In genomic region chr10:78269061-78269460, GRCh38 we compare ENCODE assay signal across 19 cellular contexts.
A peak's percentile ranks its signal among the peaks of the same experiment; 100 is the strongest.
DNase-seq lines count a peak whose midpoint lies in the region; ATAC-seq, FAIRE-seq and TF ChIP-seq lines count a peak whose summit lies in the region.
"Had no signal": no experiment of that assay in that cellular context is flagged by ENCODE, and none has a peak within 500 bp of the region (broad histone marks: within the 10 kb centered on the region; RNA-seq: fewer than 3 reads in every experiment).

No MANE protein-coding gene starts in this region.

- peaks cover 16% of the 10 kb centered on the region for H3K27me3 Mint-ChIP-seq in astrocyte (ENCODE audit: low read depth, unreplicated experiment)

- H4K20me1 ChIP-seq in astrocyte (ENCODE audit: insufficient read depth, low read length) = no peaks in the 10 kb centered on the region
- H4K20me1 ChIP-seq: BLaER1 treated with 17β-estradiol and CSF1 and Interleukin-3, amounts not matched to agents 10 nM and 100 nM had no signal

- FAIRE-seq in astrocyte (lab: Jason Lieb, UNC) (no peak), RCC 7860 (lab: Jason Lieb, UNC) (no peak)
- FAIRE-seq: G401.6, GM12891, GM19239, H1, HTR-8/SVneo had no signal

- H3K27ac Mint-ChIP-seq in astrocyte (ENCODE audit: unreplicated experiment) = peak overlapping the region; percentile 18
- H3K27ac Mint-ChIP-seq: B cell; CD8-positive, alpha-beta T cell; H9; IgD-negative memory B cell had no signal

- ATAC-seq in HG03457 (IDR thresholded peaks at IDR 0.05; ENCODE audit: unreplicated experiment) = no peak
- ATAC-seq: CD8-positive, alpha-beta T cell had no signal

- H3K9me3 Mint-ChIP-seq in astrocyte (ENCODE audit: unreplicated experiment) = peaks cover 16% of the 10 kb centered on the region
- H3K9me3 Mint-ChIP-seq: CD8-positive, alpha-beta T cell; IgD-negative memory B cell had no signal

- H3K79me2 ChIP-seq in astrocyte (ENCODE audit: insufficient read depth, low read length) = no peaks in the 10 kb centered on the region

- DNase-seq in NCI-H82 (lab: John Stamatoyannopoulos, UW) = peak; percentile 18
- no peak for DNase-seq in NCI-H82 treated with DMSO at 0.1 percent for 48 hours (lab: John Stamatoyannopoulos, UW; ENCODE audit: unreplicated experiment)
- DNase-seq in NCI-H146 treated with DMSO at 0.1 percent for 48 hours (lab: John Stamatoyannopoulos, UW; ENCODE audit: unreplicated experiment) = peak; percentile 14
- no peak for DNase-seq in astrocyte (ENCODE audit: low read depth)
- DNase-seq in stimulated activated CD8-positive, alpha-beta memory T cell treated with anti-CD3 and anti-CD28 coated beads, Interleukin-4, amount 100 ng/mL, for 48 hours = no peak
- no peak for DNase-seq in RCC 7860 (ENCODE audit: low spot score)
- DNase-seq: Calu3; CD8-positive, alpha-beta T cell; H9 had no signal

- no peak overlapping the region for H3K4me3 Mint-ChIP-seq in astrocyte (ENCODE audit: unreplicated experiment)
- H3K4me3 Mint-ChIP-seq: B cell; CD8-positive, alpha-beta T cell; H9; IgD-negative memory B cell had no signal

- no peak overlapping the region for H3K9ac ChIP-seq in astrocyte (ENCODE audit: low read length)
- H3K9ac ChIP-seq: BLaER1 treated with 17β-estradiol and CSF1 and Interleukin-3, amounts not matched to agents 10 nM and 100 nM had no signal

- H2AFZ ChIP-seq in astrocyte (ENCODE audit: low read depth, low read length) = no peak overlapping the region

- no peak for TF ChIP-seq CTCF in astrocyte (IDR thresholded peaks at IDR 0.05; ENCODE audit: insufficient read depth, low read depth, low read length)

- H3K36me3 Mint-ChIP-seq in astrocyte (ENCODE audit: low read depth, unreplicated experiment) = peaks cover 10% of the 10 kb centered on the region
- H3K36me3 Mint-ChIP-seq: CD8-positive, alpha-beta T cell had no signal

- H3K4me1 ChIP-seq in astrocyte (ENCODE audit: insufficient read depth, low read length) = peaks cover 9% of the 10 kb centered on the region
- H3K4me1 ChIP-seq: BLaER1 treated with 17β-estradiol and CSF1 and Interleukin-3, amounts not matched to agents 10 nM and 100 nM had no signal

- no peak overlapping the region for H3K4me2 ChIP-seq in astrocyte (ENCODE audit: low read length)
- H3K4me2 ChIP-seq: BLaER1 treated with 17β-estradiol and CSF1 and Interleukin-3, amounts not matched to agents 10 nM and 100 nM had no signal

- peaks cover 6% of the 10 kb centered on the region for H3K9me3 ChIP-seq in astrocyte (ENCODE audit: insufficient read depth, low read depth, low read length)

- H3K27ac ChIP-seq in astrocyte (ENCODE audit: low read depth, low read length) = no peak overlapping the region
- H3K27ac ChIP-seq: BLaER1 treated with 17β-estradiol and CSF1 and Interleukin-3, amounts not matched to agents 10 nM and 100 nM; HL-60 had no signal

- peaks cover 13% of the 10 kb centered on the region for H3K4me1 Mint-ChIP-seq in astrocyte (ENCODE audit: low read depth, unreplicated experiment)
- H3K4me1 Mint-ChIP-seq: B cell, H9, IgD-negative memory B cell had no signal

- no peak overlapping the region for H3K4me3 ChIP-seq in astrocyte (ENCODE audit: insufficient read depth, low read depth, low read length)
- H3K4me3 ChIP-seq: BLaER1 treated with 17β-estradiol and CSF1 and Interleukin-3, amounts not matched to agents 10 nM and 100 nM had no signal

- no peaks in the 10 kb centered on the region for H3K36me3 ChIP-seq in astrocyte (ENCODE audit: insufficient read depth, low read length)
- H3K36me3 ChIP-seq: BLaER1 treated with 17β-estradiol and CSF1 and Interleukin-3, amounts not matched to agents 10 nM and 100 nM had no signal

- no peaks in the 10 kb centered on the region for H3K27me3 ChIP-seq in astrocyte (ENCODE audit: insufficient read depth, low read length)
- H3K27me3 ChIP-seq: BLaER1 treated with 17β-estradiol and CSF1 and Interleukin-3, amounts not matched to agents 10 nM and 100 nM had no signal

Comparison
In these comparisons a context has a peak if more than half of its experiments do, and no peak if none do; other contexts are left out.
1. DNase-seq: peak in NCI-H82 (single experiment) and NCI-H146 treated with DMSO at 0.1 percent for 48 hours (single experiment); none in NCI-H82 treated with DMSO at 0.1 percent for 48 hours (single experiment), astrocyte (single experiment), stimulated activated CD8-positive, alpha-beta memory T cell treated with anti-CD3 and anti-CD28 coated beads, Interleukin-4, amount 100 ng/mL, for 48 hours (single experiment) and RCC 7860 (single experiment).